In genomic region chr2:9297807-9298206, GRCh38 we compare ENCODE assay signal across 17 cellular contexts.
DNase-seq lines count a peak whose midpoint lies in the region; FAIRE-seq and TF ChIP-seq lines count a peak whose summit lies in the region.
"Had no signal": no experiment of that assay in that cellular context is flagged by ENCODE, and none has a peak within 500 bp of the region (broad histone marks: within the 10 kb centered on the region; RNA-seq: fewer than 3 reads in every experiment).

No MANE protein-coding gene starts in this region.

- H3K4me1 ChIP-seq in muscle layer of colon (ENCODE audit: insufficient read depth, low read length), result peaks cover 61% of the 10 kb centered on the region
- no peaks in the 10 kb centered on the region for H3K4me1 ChIP-seq in Caco-2
- H3K4me1 ChIP-seq in PC-9 (replicated peaks; ENCODE audit: insufficient read depth), result no peaks in the 10 kb centered on the region

- H3K27ac ChIP-seq in angular gyrus (ENCODE audit: low read depth, low read length) (peak overlapping the region; percentile 44), muscle layer of colon (ENCODE audit: low read depth, low read length) (peak overlapping the region; percentile 67), substantia nigra (ENCODE audit: low read depth, low read length, poor library complexity, severe bottlenecking) (peak overlapping the region; percentile 14), PC-9 (no peak overlapping the region)

- H3K36me3 ChIP-seq in muscle layer of colon (ENCODE audit: insufficient read depth, low read length) (no peaks in the 10 kb centered on the region), Caco-2 (ENCODE audit: control insufficient read depth, insufficient read depth, low read length) (no peaks in the 10 kb centered on the region; the same call in 1 of the 2 replicates), PC-9 (ENCODE audit: low read depth) (peaks cover 14% of the 10 kb centered on the region; the same call in 1 of the 2 replicates)

- H3K36me3 Mint-ChIP-seq in Caco-2 (ENCODE audit: insufficient read depth, unreplicated experiment), result no peaks in the 10 kb centered on the region

- H4K20me1 ChIP-seq in PC-9 (ENCODE audit: insufficient read depth), result peaks cover 6% of the 10 kb centered on the region; the same call in 1 of the 2 replicates

- H2AFZ ChIP-seq in PC-9, result no peak overlapping the region

- no peaks in the 10 kb centered on the region for H3K9me2 ChIP-seq in PC-9 (ENCODE audit: insufficient read depth)

- H3K27me3 Mint-ChIP-seq in Caco-2 (ENCODE audit: insufficient read depth, unreplicated experiment), result no peaks in the 10 kb centered on the region

- H3K9ac ChIP-seq in muscle layer of colon (ENCODE audit: low read length), result no peak overlapping the region

- H3K4me2 ChIP-seq in PC-9, result no peak overlapping the region

- POLR2A ChIA-PET in Caco-2 (lab: Charles Lee), result no interaction called here
- POLR2A ChIA-PET in PC-9 (lab: Charles Lee; ENCODE audit: unreplicated experiment), result no interaction called here

- no peaks in the 10 kb centered on the region for H3K9me3 Mint-ChIP-seq in Caco-2 (ENCODE audit: unreplicated experiment)

- FAIRE-seq in D721Med (lab: Jason Lieb, UNC), result no peak

- H3K27me3 ChIP-seq in muscle layer of colon (ENCODE audit: control insufficient read depth in 1 of 2, insufficient read depth in 2 of 2, low read length in 2 of 2) (no peaks in the 10 kb centered on the region), Caco-2 (replicated peaks; ENCODE audit: control insufficient read depth, insufficient read depth, low read length) (no peaks in the 10 kb centered on the region), PC-9 (ENCODE audit: insufficient read depth, low read depth) (no peaks in the 10 kb centered on the region)

- TF ChIP-seq CTCF in Caco-2 (IDR thresholded peaks at IDR 0.05; ENCODE audit: insufficient read depth in 1 of 2, low read depth in 1 of 2, low read length in 1 of 2, severe bottlenecking in 1 of 2, unreplicated experiment in 1 of 2), result no peak
- no peak for TF ChIP-seq CTCF in D721Med (IDR thresholded peaks at IDR 0.05; ENCODE audit: insufficient read depth, missing control alignments)
- no peak for TF ChIP-seq CTCF in PC-9 (conservative IDR thresholded peaks at IDR 0.05)

- BruUV-seq in Caco-2 (replicated peaks; lab: Mats Ljungman, UMichigan) (no TSS peak), PC-9 (replicated peaks; lab: Mats Ljungman, UMichigan) (no TSS peak)

- H3K4me1 Mint-ChIP-seq in Caco-2 (ENCODE audit: low read depth, unreplicated experiment), result no peaks in the 10 kb centered on the region

- H3K9me3 ChIP-seq in muscle layer of colon (ENCODE audit: low read length), result no peaks in the 10 kb centered on the region
- H3K9me3 ChIP-seq in Caco-2, result no peaks in the 10 kb centered on the region
- no peaks in the 10 kb centered on the region for H3K9me3 ChIP-seq in PC-9 (ENCODE audit: insufficient read depth, low read depth)

- no peak overlapping the region for H3K4me3 Mint-ChIP-seq in Caco-2 (ENCODE audit: unreplicated experiment)

- intact Hi-C loops in Caco-2 (cut with micrococcal nuclease; ENCODE audit: unreplicated experiment) (no loop called here), PC-9 (cut with micrococcal nuclease; ENCODE audit: unreplicated experiment) (no loop called here)

- no peak overlapping the region for H3K27ac Mint-ChIP-seq in Caco-2 (ENCODE audit: unreplicated experiment)

- H3K79me2 ChIP-seq in PC-9 (ENCODE audit: low read depth), result peaks cover 59% of the 10 kb centered on the region

- no peak overlapping the region for H3K4me3 ChIP-seq in muscle layer of colon (ENCODE audit: low read depth in 1 of 2, low read length in 2 of 2)
- H3K4me3 ChIP-seq in Caco-2 (ENCODE audit: low read depth, low read length), result no peak overlapping the region
- no peak overlapping the region for H3K4me3 ChIP-seq in PC-9

- peak; percentile 16 for DNase-seq in fibroblast of peridontal ligament (ENCODE audit: extremely low read depth)
- DNase-seq in substantia nigra (lab: John Stamatoyannopoulos, UW), result peak in 31 of 49 donors; percentile 13 to 83 (median 44)
- DNase-seq in foreskin melanocyte, result no peak
- no peak for DNase-seq in Caco-2
- no peak for DNase-seq in D721Med (ENCODE audit: insufficient read length, low spot score)
- no peak for DNase-seq in PC-9
- DNase-seq: DMS153, EL, GOT3, KG1, NCI-H1048, NCI-H146, NCI-H2227 treated with DMSO at 0.1 percent for 48 hours, NCI-H526, OCI-M1 had no signal

- CTCF ChIA-PET in Caco-2 (lab: Charles Lee), result interaction anchor here (1.1 kb wide), 1 partner anchor 36 kb away, joined by 3 read pairs; no protein-coding TSS in a partner anchor
- CTCF ChIA-PET in PC-9 (lab: Charles Lee), result no interaction called here

- peaks cover 51% of the 10 kb centered on the region; the same call in 1 of the 2 replicates for H3F3A ChIP-seq in PC-9 (ENCODE audit: insufficient read depth, low read depth)

Comparison
In these comparisons a context has a peak if more than half of its experiments do, and no peak if none do; other contexts are left out.
1. DNase-seq: peak in fibroblast of peridontal ligament (single experiment) and substantia nigra (31 of 49); none in foreskin melanocyte (single experiment), Caco-2 (0 of 2), D721Med (single experiment) and PC-9 (0 of 2).